ENCODE assay signal across 1 cellular context in genomic region chr16:3023415-3023668, GRCh38.
TF ChIP-seq lines count a peak whose summit lies in the region.

No MANE protein-coding gene starts in this region.

TF ChIP-seq in GM12878, 131 proteins besides CTCF, POLR2A, EP300 and RAD21:
- TF ChIP-seq ZNF687 (IDR thresholded peaks at IDR 0.05), result no peak
- TF ChIP-seq MEF2B (IDR thresholded peaks at IDR 0.05; ENCODE audit: partially characterized antibody, poor library complexity, severe bottlenecking), result peak; percentile 7
TF ChIP-seq in GM12878: peak in this region for 1.
